1 cellular context compared by ENCODE assay signal in genomic region chr22:30421695-30422480, GRCh38.
TF ChIP-seq lines count a peak whose summit lies in the region.

No MANE protein-coding gene starts in this region.

TF ChIP-seq in HepG2, 621 proteins besides CTCF, POLR2A, EP300 and RAD21 (continued from another document and continues in another):
- peak; percentile 48; the same call in 1 of the 2 replicates for TF ChIP-seq ZNF710 (CRISPR knock-in tag; IDR thresholded peaks at IDR 0.05; ENCODE audit: borderline replicate concordance)
- TF ChIP-seq NCOA1 (CRISPR knock-in tag; IDR thresholded peaks at IDR 0.05) = 0 out of 2 replicates have a peak, but pooled peaks have one; percentile 68
- TF ChIP-seq ZNF792 (CRISPR knock-in tag; IDR thresholded peaks at IDR 0.05) = 0 out of 2 replicates have a peak, but pooled peaks have one; percentile 17
- peak; percentile 45; the same call in 1 of the 2 replicates for TF ChIP-seq ZNF230 (CRISPR knock-in tag; IDR thresholded peaks at IDR 0.05)
- TF ChIP-seq, protein P1, sequence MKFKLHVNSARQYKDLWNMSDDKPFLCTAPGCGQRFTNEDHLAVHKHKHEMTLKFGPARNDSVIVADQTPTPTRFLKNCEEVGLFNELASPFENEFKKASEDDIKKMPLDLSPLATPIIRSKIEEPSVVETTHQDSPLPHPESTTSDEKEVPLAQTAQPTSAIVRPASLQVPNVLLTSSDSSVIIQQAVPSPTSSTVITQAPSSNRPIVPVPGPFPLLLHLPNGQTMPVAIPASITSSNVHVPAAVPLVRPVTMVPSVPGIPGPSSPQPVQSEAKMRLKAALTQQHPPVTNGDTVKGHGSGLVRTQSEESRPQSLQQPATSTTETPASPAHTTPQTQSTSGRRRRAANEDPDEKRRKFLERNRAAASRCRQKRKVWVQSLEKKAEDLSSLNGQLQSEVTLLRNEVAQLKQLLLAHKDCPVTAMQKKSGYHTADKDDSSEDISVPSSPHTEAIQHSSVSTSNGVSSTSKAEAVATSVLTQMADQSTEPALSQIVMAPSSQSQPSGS (CRISPR knock-in tag; IDR thresholded peaks at IDR 0.05) = 0 out of 2 replicates have a peak, but pooled peaks have one; percentile 19
- TF ChIP-seq LCORL (IDR thresholded peaks at IDR 0.05) = no peak
- TF ChIP-seq LCORL (CRISPR knock-in tag; IDR thresholded peaks at IDR 0.05) = peak; percentile 51; the same call in 1 of the 2 replicates
- TF ChIP-seq SOX6 (IDR thresholded peaks at IDR 0.05) = no peak
- peak; percentile 32; the same call in 1 of the 2 replicates for TF ChIP-seq SOX6 (CRISPR knock-in tag; IDR thresholded peaks at IDR 0.05)
- TF ChIP-seq ZNF879 (CRISPR knock-in tag; IDR thresholded peaks at IDR 0.05) = no peak
- no peak for TF ChIP-seq ZNF761 (CRISPR knock-in tag; conservative IDR thresholded peaks at IDR 0.05)
- TF ChIP-seq KAT8 (CRISPR knock-in tag; IDR thresholded peaks at IDR 0.05) = peak; percentile 36; the same call in 1 of the 2 replicates
- TF ChIP-seq SPEN (CRISPR knock-in tag; IDR thresholded peaks at IDR 0.05; ENCODE audit: low read depth) = no peak
- TF ChIP-seq HNF4G (IDR thresholded peaks at IDR 0.05; ENCODE audit: borderline replicate concordance, low read depth, low read length) = peak; percentile 70; the same call in 1 of the 2 replicates
- TF ChIP-seq HNF4G (CRISPR knock-in tag; IDR thresholded peaks at IDR 0.05; ENCODE audit: borderline replicate concordance, low read depth) = no peak; the same call in 1 of the 2 replicates
- TF ChIP-seq, protein P2, sequence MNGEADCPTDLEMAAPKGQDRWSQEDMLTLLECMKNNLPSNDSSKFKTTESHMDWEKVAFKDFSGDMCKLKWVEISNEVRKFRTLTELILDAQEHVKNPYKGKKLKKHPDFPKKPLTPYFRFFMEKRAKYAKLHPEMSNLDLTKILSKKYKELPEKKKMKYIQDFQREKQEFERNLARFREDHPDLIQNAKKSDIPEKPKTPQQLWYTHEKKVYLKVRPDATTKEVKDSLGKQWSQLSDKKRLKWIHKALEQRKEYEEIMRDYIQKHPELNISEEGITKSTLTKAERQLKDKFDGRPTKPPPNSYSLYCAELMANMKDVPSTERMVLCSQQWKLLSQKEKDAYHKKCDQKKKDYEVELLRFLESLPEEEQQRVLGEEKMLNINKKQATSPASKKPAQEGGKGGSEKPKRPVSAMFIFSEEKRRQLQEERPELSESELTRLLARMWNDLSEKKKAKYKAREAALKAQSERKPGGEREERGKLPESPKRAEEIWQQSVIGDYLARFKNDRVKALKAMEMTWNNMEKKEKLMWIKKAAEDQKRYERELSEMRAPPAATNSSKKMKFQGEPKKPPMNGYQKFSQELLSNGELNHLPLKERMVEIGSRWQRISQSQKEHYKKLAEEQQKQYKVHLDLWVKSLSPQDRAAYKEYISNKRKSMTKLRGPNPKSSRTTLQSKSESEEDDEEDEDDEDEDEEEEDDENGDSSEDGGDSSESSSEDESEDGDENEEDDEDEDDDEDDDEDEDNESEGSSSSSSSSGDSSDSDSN (CRISPR knock-in tag; IDR thresholded peaks at IDR 0.05) = peak; percentile 46; the same call in 1 of the 2 replicates
- TF ChIP-seq, protein P3, sequence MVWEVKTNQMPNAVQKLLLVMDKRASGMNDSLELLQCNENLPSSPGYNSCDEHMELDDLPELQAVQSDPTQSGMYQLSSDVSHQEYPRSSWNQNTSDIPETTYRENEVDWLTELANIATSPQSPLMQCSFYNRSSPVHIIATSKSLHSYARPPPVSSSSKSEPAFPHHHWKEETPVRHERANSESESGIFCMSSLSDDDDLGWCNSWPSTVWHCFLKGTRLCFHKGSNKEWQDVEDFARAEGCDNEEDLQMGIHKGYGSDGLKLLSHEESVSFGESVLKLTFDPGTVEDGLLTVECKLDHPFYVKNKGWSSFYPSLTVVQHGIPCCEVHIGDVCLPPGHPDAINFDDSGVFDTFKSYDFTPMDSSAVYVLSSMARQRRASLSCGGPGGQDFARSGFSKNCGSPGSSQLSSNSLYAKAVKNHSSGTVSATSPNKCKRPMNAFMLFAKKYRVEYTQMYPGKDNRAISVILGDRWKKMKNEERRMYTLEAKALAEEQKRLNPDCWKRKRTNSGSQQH (CRISPR knock-in tag; IDR thresholded peaks at IDR 0.05; ENCODE audit: low read depth) = no peak
- TF ChIP-seq RNF2 (conservative IDR thresholded peaks at IDR 0.05; ENCODE audit: low read depth) = no peak
- 0 out of 2 replicates have a peak, but pooled peaks have one; percentile 9 for TF ChIP-seq NFIC (IDR thresholded peaks at IDR 0.05; ENCODE audit: low read length)
- TF ChIP-seq ZNF891 (CRISPR knock-in tag; IDR thresholded peaks at IDR 0.05) = no peak
- no peak for TF ChIP-seq IKZF4 (CRISPR knock-in tag; IDR thresholded peaks at IDR 0.05; ENCODE audit: borderline replicate concordance, low read depth, not compliant biosample characterization)
- TF ChIP-seq TAF1 (CRISPR knock-in tag; IDR thresholded peaks at IDR 0.05) = peak; percentile 40; the same call in 1 of the 2 replicates
- peak; percentile 6; the same call in 1 of the 2 replicates for TF ChIP-seq IRF2 (CRISPR knock-in tag; IDR thresholded peaks at IDR 0.05)
- 0 out of 2 replicates have a peak, but pooled peaks have one; percentile 25 for TF ChIP-seq ZNF121 (CRISPR knock-in tag; IDR thresholded peaks at IDR 0.05)
- TF ChIP-seq DR1 (CRISPR knock-in tag; IDR thresholded peaks at IDR 0.05) = peak; percentile 49; the same call in 1 of the 2 replicates
- no peak for TF ChIP-seq EEA1 (CRISPR knock-in tag; IDR thresholded peaks at IDR 0.05; ENCODE audit: borderline replicate concordance)
- TF ChIP-seq IRX3 (CRISPR knock-in tag; IDR thresholded peaks at IDR 0.05; ENCODE audit: borderline replicate concordance, low read depth) = no peak
- 0 out of 2 replicates have a peak, but pooled peaks have one; percentile 22 for TF ChIP-seq ZMYM4 (CRISPR knock-in tag; IDR thresholded peaks at IDR 0.05)
- no peak for TF ChIP-seq ZNF205 (CRISPR knock-in tag; IDR thresholded peaks at IDR 0.05)
- no peak for TF ChIP-seq PHB2 (IDR thresholded peaks at IDR 0.05; ENCODE audit: partially characterized antibody)
- TF ChIP-seq ZNF567 (CRISPR knock-in tag; IDR thresholded peaks at IDR 0.05; ENCODE audit: borderline replicate concordance) = no peak
- TF ChIP-seq CEBPB (IDR thresholded peaks at IDR 0.05; ENCODE audit: borderline replicate concordance, low read depth, low read length) = no peak
- TF ChIP-seq ELF4 (CRISPR knock-in tag; IDR thresholded peaks at IDR 0.05; ENCODE audit: borderline replicate concordance) = no peak
- no peak for TF ChIP-seq ZBED4 (CRISPR knock-in tag; IDR thresholded peaks at IDR 0.05; ENCODE audit: borderline replicate concordance)
- TF ChIP-seq ZFX (CRISPR knock-in tag; IDR thresholded peaks at IDR 0.05; ENCODE audit: low read depth) = peak; percentile 27; the same call in 1 of the 2 replicates
- TF ChIP-seq HOXA3 (CRISPR knock-in tag; IDR thresholded peaks at IDR 0.05) = 0 out of 2 replicates have a peak, but pooled peaks have one; percentile 23
- TF ChIP-seq ZNF468 (CRISPR knock-in tag; IDR thresholded peaks at IDR 0.05) = no peak
- TF ChIP-seq, protein P4, sequence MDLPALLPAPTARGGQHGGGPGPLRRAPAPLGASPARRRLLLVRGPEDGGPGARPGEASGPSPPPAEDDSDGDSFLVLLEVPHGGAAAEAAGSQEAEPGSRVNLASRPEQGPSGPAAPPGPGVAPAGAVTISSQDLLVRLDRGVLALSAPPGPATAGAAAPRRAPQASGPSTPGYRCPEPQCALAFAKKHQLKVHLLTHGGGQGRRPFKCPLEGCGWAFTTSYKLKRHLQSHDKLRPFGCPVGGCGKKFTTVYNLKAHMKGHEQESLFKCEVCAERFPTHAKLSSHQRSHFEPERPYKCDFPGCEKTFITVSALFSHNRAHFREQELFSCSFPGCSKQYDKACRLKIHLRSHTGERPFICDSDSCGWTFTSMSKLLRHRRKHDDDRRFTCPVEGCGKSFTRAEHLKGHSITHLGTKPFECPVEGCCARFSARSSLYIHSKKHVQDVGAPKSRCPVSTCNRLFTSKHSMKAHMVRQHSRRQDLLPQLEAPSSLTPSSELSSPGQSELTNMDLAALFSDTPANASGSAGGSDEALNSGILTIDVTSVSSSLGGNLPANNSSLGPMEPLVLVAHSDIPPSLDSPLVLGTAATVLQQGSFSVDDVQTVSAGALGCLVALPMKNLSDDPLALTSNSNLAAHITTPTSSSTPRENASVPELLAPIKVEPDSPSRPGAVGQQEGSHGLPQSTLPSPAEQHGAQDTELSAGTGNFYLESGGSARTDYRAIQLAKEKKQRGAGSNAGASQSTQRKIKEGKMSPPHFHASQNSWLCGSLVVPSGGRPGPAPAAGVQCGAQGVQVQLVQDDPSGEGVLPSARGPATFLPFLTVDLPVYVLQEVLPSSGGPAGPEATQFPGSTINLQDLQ (CRISPR knock-in tag; IDR thresholded peaks at IDR 0.05) = no peak
- peak; percentile 48; the same call in 1 of the 2 replicates for TF ChIP-seq HDAC2 (CRISPR knock-in tag; IDR thresholded peaks at IDR 0.05)
- TF ChIP-seq TOE1 (CRISPR knock-in tag; IDR thresholded peaks at IDR 0.05) = no peak
- TF ChIP-seq, protein P5, sequence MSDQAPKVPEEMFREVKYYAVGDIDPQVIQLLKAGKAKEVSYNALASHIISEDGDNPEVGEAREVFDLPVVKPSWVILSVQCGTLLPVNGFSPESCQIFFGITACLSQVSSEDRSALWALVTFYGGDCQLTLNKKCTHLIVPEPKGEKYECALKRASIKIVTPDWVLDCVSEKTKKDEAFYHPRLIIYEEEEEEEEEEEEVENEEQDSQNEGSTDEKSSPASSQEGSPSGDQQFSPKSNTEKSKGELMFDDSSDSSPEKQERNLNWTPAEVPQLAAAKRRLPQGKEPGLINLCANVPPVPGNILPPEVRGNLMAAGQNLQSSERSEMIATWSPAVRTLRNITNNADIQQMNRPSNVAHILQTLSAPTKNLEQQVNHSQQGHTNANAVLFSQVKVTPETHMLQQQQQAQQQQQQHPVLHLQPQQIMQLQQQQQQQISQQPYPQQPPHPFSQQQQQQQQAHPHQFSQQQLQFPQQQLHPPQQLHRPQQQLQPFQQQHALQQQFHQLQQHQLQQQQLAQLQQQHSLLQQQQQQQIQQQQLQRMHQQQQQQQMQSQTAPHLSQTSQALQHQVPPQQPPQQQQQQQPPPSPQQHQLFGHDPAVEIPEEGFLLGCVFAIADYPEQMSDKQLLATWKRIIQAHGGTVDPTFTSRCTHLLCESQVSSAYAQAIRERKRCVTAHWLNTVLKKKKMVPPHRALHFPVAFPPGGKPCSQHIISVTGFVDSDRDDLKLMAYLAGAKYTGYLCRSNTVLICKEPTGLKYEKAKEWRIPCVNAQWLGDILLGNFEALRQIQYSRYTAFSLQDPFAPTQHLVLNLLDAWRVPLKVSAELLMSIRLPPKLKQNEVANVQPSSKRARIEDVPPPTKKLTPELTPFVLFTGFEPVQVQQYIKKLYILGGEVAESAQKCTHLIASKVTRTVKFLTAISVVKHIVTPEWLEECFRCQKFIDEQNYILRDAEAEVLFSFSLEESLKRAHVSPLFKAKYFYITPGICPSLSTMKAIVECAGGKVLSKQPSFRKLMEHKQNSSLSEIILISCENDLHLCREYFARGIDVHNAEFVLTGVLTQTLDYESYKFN (CRISPR knock-in tag; conservative IDR thresholded peaks at IDR 0.05) = peak; percentile 58
- no peak for TF ChIP-seq ZMAT5 (CRISPR knock-in tag; IDR thresholded peaks at IDR 0.05; ENCODE audit: borderline replicate concordance, low read depth)
